Comparison of ENCODE assay signal across 14 cellular contexts in genomic region chr20:32731882-32732266, GRCh38. TPM values are rescaled to one million over a fixed set of nuclear protein-coding genes. Genes with fewer than 3 reads are reported as not detected.
DNase-seq lines count a peak whose midpoint lies in the region; ATAC-seq and TF ChIP-seq lines count a peak whose summit lies in the region.
"Had no signal": no experiment of that assay in that cellular context is flagged by ENCODE, and none has a peak within 500 bp of the region (broad histone marks: within the 10 kb centered on the region; RNA-seq: fewer than 3 reads in every experiment).

No MANE protein-coding gene starts in this region.

- peak in 1 of 2 donors; percentile 42 for DNase-seq in cardiac muscle cell (ENCODE audit: low read depth in 1 of 2, low spot score in 1 of 2)
- no peak for DNase-seq in left ventricle myocardium superior
- DNase-seq in RWPE2 (ENCODE audit: low spot score): no peak
- peak; percentile 45 for DNase-seq in fibroblast of pulmonary artery (ENCODE audit: low read depth)
- peak; percentile 60 for DNase-seq in ureter (ENCODE audit: low spot score)
- DNase-seq in gastrocnemius medialis: no peak
- DNase-seq in PC-3: no peak
- DNase-seq: activated naive CD4-positive, alpha-beta T cell treated with Interleukin-2 at 50 U/mL for 16 hours; NCI-H1048; NCI-H510A treated with DMSO at 0.1 percent for 48 hours; retina had no signal

- H3K36me3 ChIP-seq in cardiac muscle cell (no peaks in the 10 kb centered on the region), RWPE2 (ENCODE audit: low read depth) (peaks cover 14% of the 10 kb centered on the region), gastrocnemius medialis (peaks cover 0 to 6% of the 10 kb centered on the region in 2 donors), PC-3 (ENCODE audit: low read depth, low read length) (no peaks in the 10 kb centered on the region)

- H3K9ac ChIP-seq in PC-3 (ENCODE audit: low read length): no peak overlapping the region

- H3F3A ChIP-seq in PC-3 (ENCODE audit: low read length, unreplicated experiment): no peaks in the 10 kb centered on the region

- H3K4me2 ChIP-seq in PC-3 (ENCODE audit: low read length): no peak overlapping the region

- TF ChIP-seq POLR2A in gastrocnemius medialis (IDR thresholded peaks at IDR 0.05): no peak

- POLR2A ChIA-PET in PC-3 (lab: Charles Lee; ENCODE audit: unreplicated experiment): no interaction called here

- intact Hi-C loops in left ventricle myocardium superior (cut with micrococcal nuclease) (no loop called here), gastrocnemius medialis (cut with DNase I; ENCODE audit: low total_unique reads) (no loop called here), PC-3 (cut with micrococcal nuclease) (no loop called here)

- H3K27ac ChIP-seq in cardiac muscle cell: peak overlapping the region; percentile 71
- peak overlapping the region; percentile 0 for H3K27ac ChIP-seq in RWPE2 (ENCODE audit: poor library complexity, severe bottlenecking)
- H3K27ac ChIP-seq in gastrocnemius medialis: no peak overlapping the region
- no peak overlapping the region for H3K27ac ChIP-seq in PC-3 (ENCODE audit: low read length)
- H3K27ac ChIP-seq: suprapubic skin had no signal

- CTCF ChIA-PET in PC-3 (lab: Charles Lee): interaction anchor here (0.7 kb wide), 1 partner anchor 223 kb away, joined by 3 read pairs; no protein-coding TSS in a partner anchor

- TF ChIP-seq CTCF in cardiac muscle cell (IDR thresholded peaks at IDR 0.05; ENCODE audit: low read depth, low read length) (no peak), RWPE2 (IDR thresholded peaks at IDR 0.05; ENCODE audit: poor library complexity, severe bottlenecking) (no peak), fibroblast of pulmonary artery (IDR thresholded peaks at IDR 0.05; ENCODE audit: low read length, missing control alignments) (no peak), gastrocnemius medialis (IDR thresholded peaks at IDR 0.05 in 4 of 5, conservative IDR thresholded peaks at IDR 0.05 in 1 of 5) (no peak), PC-3 (conservative IDR thresholded peaks at IDR 0.05; ENCODE audit: low read depth, low read length) (no peak)

- no peak overlapping the region for H2AFZ ChIP-seq in PC-3 (ENCODE audit: low read length)

- peaks cover 6% of the 10 kb centered on the region for H3K4me1 ChIP-seq in cardiac muscle cell (ENCODE audit: low read depth)
- H3K4me1 ChIP-seq in RWPE2 (ENCODE audit: insufficient read depth, poor library complexity, severe bottlenecking): peaks cover 17% of the 10 kb centered on the region
- H3K4me1 ChIP-seq in gastrocnemius medialis: no peaks in the 10 kb centered on the region
- no peaks in the 10 kb centered on the region for H3K4me1 ChIP-seq in PC-3 (ENCODE audit: insufficient read depth, low read length)

- in situ Hi-C loops in gastrocnemius medialis (cut with MboI; ENCODE audit: low sequenced_read_pairs in 4 of 4): no loop called here

- H3K4me3 ChIP-seq in cardiac muscle cell (no peak overlapping the region), RWPE2 (ENCODE audit: severe bottlenecking) (no peak overlapping the region), fibroblast of pulmonary artery (replicated peaks; ENCODE audit: low read depth, low read length) (no peak overlapping the region), gastrocnemius medialis (no peak overlapping the region), PC-3 (ENCODE audit: low read length) (no peak overlapping the region)
- H3K4me3 ChIP-seq: suprapubic skin had no signal

- no TSS peak for BruUV-seq in PC-3 (replicated peaks; lab: Mats Ljungman, UMichigan)

- no peaks in the 10 kb centered on the region for H3K9me2 ChIP-seq in PC-3 (replicated peaks; ENCODE audit: low read length)

- H4K20me1 ChIP-seq in PC-3 (ENCODE audit: low read length): no peaks in the 10 kb centered on the region

- H3K27me3 ChIP-seq in cardiac muscle cell: no peaks in the 10 kb centered on the region
- H3K27me3 ChIP-seq in RWPE2 (ENCODE audit: insufficient read depth, poor library complexity, severe bottlenecking): no peaks in the 10 kb centered on the region
- no peaks in the 10 kb centered on the region for H3K27me3 ChIP-seq in gastrocnemius medialis
- no peaks in the 10 kb centered on the region for H3K27me3 ChIP-seq in PC-3 (ENCODE audit: low read length)
- H3K27me3 ChIP-seq: suprapubic skin had no signal

- H3K79me2 ChIP-seq in PC-3 (ENCODE audit: low read length): no peaks in the 10 kb centered on the region

- H3K9me3 ChIP-seq in cardiac muscle cell (ENCODE audit: low read depth): no peaks in the 10 kb centered on the region
- H3K9me3 ChIP-seq in RWPE2 (ENCODE audit: severe bottlenecking): no peaks in the 10 kb centered on the region
- H3K9me3 ChIP-seq in gastrocnemius medialis: no peaks in the 10 kb centered on the region
- H3K9me3 ChIP-seq in PC-3 (ENCODE audit: low read length): no peaks in the 10 kb centered on the region
- H3K9me3 ChIP-seq: suprapubic skin had no signal

- ATAC-seq in left ventricle myocardium superior: no peak
- peak; percentile 45 for ATAC-seq in RWPE2 (ENCODE audit: low read depth)
- ATAC-seq in gastrocnemius medialis: no peak
- ATAC-seq in GM19351 (IDR thresholded peaks at IDR 0.05; ENCODE audit: unreplicated experiment): no peak
- ATAC-seq in PC-3: no peak

RNA-seq across cellular contexts. Expression of gene COMMD7, which starts 11.4 kb away (rescaled TPM):
- total RNA-seq in cardiac muscle cell: 36.1 and 51.0 TPM in 2 replicates
- polyA plus RNA-seq in cardiac muscle cell: 111 and 156 TPM in 2 replicates
- total RNA-seq in left ventricle myocardium superior: 48.4 TPM
- 57.2 TPM for total RNA-seq in ureter
- total RNA-seq in gastrocnemius medialis: 10 to 100 TPM; 12.2 to 22.6 (median 15.8) TPM
- total RNA-seq in PC-3 (2014; rRNA removed): 32.5 and 33.5 TPM in 2 replicates

RNA-seq across cellular contexts. Expression of gene DNMT3B, which starts 30.3 kb away (rescaled TPM):
- total RNA-seq in cardiac muscle cell (11.9 and 24.3 TPM in 2 replicates), left ventricle myocardium superior (0.50 TPM), ureter (3.4 TPM), gastrocnemius medialis (under 1 TPM; 0.20 to 0.39 (median 0.30) TPM), PC-3 (2014; rRNA removed) (7.3 and 9.3 TPM in 2 replicates)
- polyA plus RNA-seq in cardiac muscle cell: 10.2 and 14.8 TPM in 2 replicates

RNA-seq across cellular contexts. Expression of gene C20orf203, which starts 58.1 kb away (rescaled TPM):
- 0.18 and 1.6 TPM in 2 replicates for total RNA-seq in cardiac muscle cell
- 1.3 and 5.1 TPM in 2 replicates for polyA plus RNA-seq in cardiac muscle cell
- total RNA-seq in left ventricle myocardium superior: not detected
- total RNA-seq in ureter: 0.49 TPM
- not detected for total RNA-seq in gastrocnemius medialis
- not detected in 2 replicates for total RNA-seq in PC-3 (2014; rRNA removed)
- total RNA-seq: H1 had no signal

Comparison
In these comparisons a context has a peak if more than half of its experiments do, and no peak if none do; other contexts are left out.
1. DNase-seq: peak in fibroblast of pulmonary artery (single experiment) and ureter (single experiment); none in left ventricle myocardium superior (single experiment), RWPE2 (single experiment), gastrocnemius medialis (0 of 2) and PC-3 (single experiment).
2. H3K27ac ChIP-seq: peak in cardiac muscle cell (single experiment) and RWPE2 (single experiment); none in gastrocnemius medialis (0 of 4) and PC-3 (single experiment).